7 cellular contexts compared by ENCODE assay signal in genomic region chr20:47351643-47352331, GRCh38. TPM values are rescaled to one million over a fixed set of nuclear protein-coding genes. Genes with fewer than 3 reads are reported as not detected.
DNase-seq lines count a peak whose midpoint lies in the region; ATAC-seq and TF ChIP-seq lines count a peak whose summit lies in the region.

No MANE protein-coding gene starts in this region.

- H2AFZ ChIP-seq in GM23338, result no peak overlapping the region
- no peak overlapping the region for H2AFZ ChIP-seq in PC-9

- H3K4me1 Mint-ChIP-seq in GM23338, result peaks cover 6% of the 10 kb centered on the region; the same call in 2 of the 3 replicates

- H3K4me3 ChIP-seq in GM23338 (peak overlapping the region; percentile 22), PC-9 (peak overlapping the region; percentile 13; the same call in 1 of the 2 replicates), esophagus (ENCODE audit: low read depth in 1 of 2, low read length in 2 of 2) (peak overlapping the region in 1 of 2 donors; percentile 47), rectal smooth muscle tissue (ENCODE audit: low read length) (peak overlapping the region; percentile 39)

- no peaks in the 10 kb centered on the region for H3K36me3 ChIP-seq in GM23338 (ENCODE audit: insufficient read depth)
- peaks cover 61% of the 10 kb centered on the region for H3K36me3 ChIP-seq in PC-9 (ENCODE audit: low read depth)
- no peaks in the 10 kb centered on the region for H3K36me3 ChIP-seq in esophagus (ENCODE audit: control insufficient read depth in 2 of 2, insufficient read depth in 2 of 2, low read length in 1 of 2)
- no peaks in the 10 kb centered on the region for H3K36me3 ChIP-seq in rectal smooth muscle tissue (ENCODE audit: control insufficient read depth, insufficient read depth, low read length)

- peaks cover 19% of the 10 kb centered on the region for H3K27me3 Mint-ChIP-seq in GM23338 (ENCODE audit: insufficient read depth, low read depth, poor library complexity)

- peaks cover 100% of the 10 kb centered on the region for H3K79me2 ChIP-seq in GM23338 (replicated peaks; ENCODE audit: insufficient read depth)
- H3K79me2 ChIP-seq in PC-9 (ENCODE audit: low read depth), result peaks cover 97% of the 10 kb centered on the region

- DNase-seq in GM23338 (ENCODE audit: low spot score) (peak; percentile 81), PC-9 (no peak), ecto neural progenitor cell (ENCODE audit: low spot score) (no peak), SKM-1 (lab: John Stamatoyannopoulos, UW; ENCODE audit: unreplicated experiment) (no peak)

- peak overlapping the region; percentile 57 for H3K4me2 ChIP-seq in GM23338
- peak overlapping the region; percentile 96 for H3K4me2 ChIP-seq in PC-9

- H3F3A ChIP-seq in GM23338 (replicated peaks; ENCODE audit: low read depth) (no peaks in the 10 kb centered on the region), PC-9 (ENCODE audit: insufficient read depth, low read depth) (peaks cover 12% of the 10 kb centered on the region)

- CTCF ChIA-PET in PC-9 (lab: Charles Lee), result interaction anchor here (0.5 to 1.7 kb wide), 4 partner anchors 18 to 1272 kb away, joined by 5 to 7 read pairs (median 6); no protein-coding TSS in a partner anchor

- no TSS peak for BruUV-seq in PC-9 (replicated peaks; lab: Mats Ljungman, UMichigan)

- POLR2A ChIA-PET in PC-9 (lab: Charles Lee; ENCODE audit: unreplicated experiment), result interaction anchor here (0.5 to 0.6 kb wide), 2 partner anchors 8 to 291 kb away, joined by 4 to 6 read pairs; no protein-coding TSS in a partner anchor

- 26 to 35% methylated on average over 10 of the region's 10 CpGs for WGBS in esophagus, 2 donors

- 0 out of 3 replicates have a peak overlapping the region, but pooled peaks have one; percentile 41 for H3K4me3 Mint-ChIP-seq in GM23338

- H3K27ac Mint-ChIP-seq in GM23338, result no peak overlapping the region

- peaks cover 50% of the 10 kb centered on the region for H3K36me3 Mint-ChIP-seq in GM23338 (ENCODE audit: low read depth)

- H3K27me3 ChIP-seq in GM23338 (ENCODE audit: insufficient read depth) (no peaks in the 10 kb centered on the region), PC-9 (ENCODE audit: insufficient read depth, low read depth) (no peaks in the 10 kb centered on the region), esophagus (ENCODE audit: control insufficient read depth in 1 of 2, insufficient read depth in 2 of 2, low read length in 2 of 2) (no peaks in the 10 kb centered on the region), rectal smooth muscle tissue (ENCODE audit: control insufficient read depth, insufficient read depth, low read length) (no peaks in the 10 kb centered on the region)

- H3K9ac ChIP-seq in rectal smooth muscle tissue (ENCODE audit: low read length), result no peak overlapping the region

- peak; percentile 14 for ATAC-seq in GM23338
- no peak for ATAC-seq in HG02759 (IDR thresholded peaks at IDR 0.05; ENCODE audit: unreplicated experiment)

- H3K27ac ChIP-seq in GM23338 (ENCODE audit: low read depth) (peak overlapping the region; percentile 98), PC-9 (peak overlapping the region; percentile 15), esophagus (ENCODE audit: low read depth in 2 of 2, low read length in 1 of 2) (peak overlapping the region; percentile 92 to 99), rectal smooth muscle tissue (ENCODE audit: low read depth, low read length) (peak overlapping the region; percentile 96)

- TF ChIP-seq CTCF in GM23338 (conservative IDR thresholded peaks at IDR 0.05; ENCODE audit: low read depth in 2 of 2) (no peak), PC-9 (conservative IDR thresholded peaks at IDR 0.05) (no peak)

- no peaks in the 10 kb centered on the region for H3K9me2 ChIP-seq in GM23338 (ENCODE audit: insufficient read depth)
- no peaks in the 10 kb centered on the region for H3K9me2 ChIP-seq in PC-9 (ENCODE audit: insufficient read depth)

- H4K20me1 ChIP-seq in GM23338 (replicated peaks; ENCODE audit: insufficient read depth) (no peaks in the 10 kb centered on the region), PC-9 (ENCODE audit: insufficient read depth) (peaks cover 4% of the 10 kb centered on the region; the same call in 1 of the 2 replicates)

- H3K9me3 Mint-ChIP-seq in GM23338, result no peaks in the 10 kb centered on the region; the same call in 2 of the 3 replicates

- H3K9me3 ChIP-seq in PC-9 (ENCODE audit: insufficient read depth, low read depth) (no peaks in the 10 kb centered on the region), esophagus (ENCODE audit: control insufficient read depth in 2 of 2, insufficient read depth in 1 of 2, low read depth in 1 of 2, low read length in 1 of 2) (no peaks in the 10 kb centered on the region)

- peaks cover 93% of the 10 kb centered on the region for H3K4me1 ChIP-seq in GM23338 (ENCODE audit: insufficient read depth)
- peaks cover 80% of the 10 kb centered on the region for H3K4me1 ChIP-seq in PC-9 (replicated peaks; ENCODE audit: insufficient read depth)
- peaks cover 8 to 11% of the 10 kb centered on the region in 2 donors for H3K4me1 ChIP-seq in esophagus (ENCODE audit: control insufficient read depth in 2 of 2, insufficient read depth in 2 of 2, low read length in 1 of 2)
- peaks cover 86% of the 10 kb centered on the region for H3K4me1 ChIP-seq in rectal smooth muscle tissue (ENCODE audit: control insufficient read depth, insufficient read depth, low read length)

- intact Hi-C loops in PC-9 (cut with micrococcal nuclease; ENCODE audit: unreplicated experiment), result no loop called here

TF ChIP-seq in GM23338, 12 proteins besides CTCF, POLR2A, EP300 and RAD21:
- TF ChIP-seq POLR2AphosphoS5 (IDR thresholded peaks at IDR 0.05; ENCODE audit: low read depth) (0 out of 2 replicates have a peak, but pooled peaks have one; percentile 31), EZH2 (IDR thresholded peaks at IDR 0.05; ENCODE audit: low read depth, unreplicated experiment) (no peak)

RNA-seq across cellular contexts. Expression of gene ZMYND8, which starts 4.7 kb away (rescaled TPM):
- total RNA-seq in GM23338 (2014; rRNA removed; shearing (Covaris generic)), result 64.2 and 70.9 TPM in 2 replicates
- polyA plus RNA-seq in GM23338 (2016; fragmentation: Nextera tagmentation; extraction: Ambion mirVana) (122 and 128 TPM in 2 replicates), esophagus (10 to 100 TPM in 1 of 2 donors, 1 to 10 TPM in 1; 8.8 to 18.7 TPM)
- 72.3 and 107 TPM in 2 replicates for total RNA-seq in PC-9 (2021)

Comparison
In these comparisons a context has a peak if more than half of its experiments do, and no peak if none do; other contexts are left out.
1. H3K27ac ChIP-seq: peak in every context shown above with its lines; median percentile 98 in GM23338; 96 in rectal smooth muscle tissue; 96 in esophagus; 15 in PC-9.